Comparison of ENCODE assay signal across 9 cellular contexts in the genomic region with DNA sequence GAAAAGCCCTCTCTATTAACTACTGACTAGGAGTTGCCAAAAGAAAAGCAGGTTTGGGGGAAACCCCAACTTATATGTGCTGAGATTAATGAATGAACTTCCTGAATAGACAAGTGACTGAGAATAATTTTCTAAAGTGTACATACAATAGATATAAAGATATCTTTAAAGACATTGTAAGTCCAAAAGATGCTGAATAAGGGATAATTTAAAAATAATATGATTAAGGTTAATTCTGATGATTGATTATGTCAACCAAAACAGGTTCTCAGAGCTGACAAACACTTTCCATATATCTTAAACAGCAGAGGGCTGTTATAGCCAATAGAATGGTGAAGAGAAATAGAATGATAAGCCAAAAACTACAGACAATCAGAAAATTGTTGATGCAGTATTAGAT.
"Had no signal": no experiment of that assay in that cellular context is flagged by ENCODE, and none has a peak within 500 bp of the region (broad histone marks: within the 10 kb centered on the region; RNA-seq: fewer than 3 reads in every experiment).

No MANE protein-coding gene starts in this region.

- DNase-seq: H9, HCEC 1CT, Karpas-422, KBM-7 had no signal

- H2AFZ ChIP-seq: GM23338 had no signal

- FAIRE-seq: H1, H54, HTR-8/SVneo had no signal

- H3K9ac ChIP-seq: KMS-11 had no signal

- H3K27ac ChIP-seq: KMS-11 had no signal

- H3K4me2 ChIP-seq: GM23338, KMS-11 had no signal

- H3K4me3 ChIP-seq: GM23338 had no signal

- ATAC-seq: GM23338 had no signal
